In the genomic region with DNA sequence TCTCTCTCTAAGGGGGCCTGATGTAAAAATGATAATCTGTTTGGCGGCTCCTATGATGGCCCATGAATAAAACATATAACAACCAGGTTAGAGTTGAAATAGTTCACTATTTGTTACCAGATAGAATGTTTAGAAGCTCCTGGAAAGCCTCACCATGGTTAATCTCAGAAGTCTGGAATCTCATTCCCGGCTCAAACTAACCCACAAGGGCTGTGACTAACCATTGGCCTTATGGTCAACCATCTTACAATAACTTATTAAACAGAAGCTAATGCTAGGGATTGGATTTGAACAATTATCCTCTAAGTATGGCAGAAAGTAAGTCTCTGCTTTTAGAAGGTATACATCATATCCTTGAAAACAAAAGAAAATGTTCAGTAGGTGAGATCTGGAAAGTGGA, we compare ENCODE assay signal across 29 cellular contexts.
"Had no signal": no experiment of that assay in that cellular context is flagged by ENCODE, and none has a peak within 500 bp of the region (broad histone marks: within the 10 kb centered on the region; RNA-seq: fewer than 3 reads in every experiment).

No MANE protein-coding gene starts in this region.

- H3K9me3 Mint-ChIP-seq: activated naive CD8-positive, alpha-beta T cell treated with anti-CD3 and anti-CD28 coated beads, Interleukin-2, amount 10 ng/mL, durations not matched to agents 7 days and 5 days had no signal

- DNase-seq: activated CD4-positive, alpha-beta T cell treated with anti-CD3 and anti-CD28 coated beads for 4 hours; activated CD8-positive, alpha-beta memory T cell treated with anti-CD3 and anti-CD28 coated beads, Interleukin-2, amount 50 U/mL, for 48 hours; activated CD8-positive, alpha-beta T cell treated with anti-CD3 and anti-CD28 coated beads, Interleukin-2, amount 10 ng/mL, durations not matched to agents 7 days and 5 days; activated naive CD4-positive, alpha-beta T cell treated with anti-CD3 and anti-CD28 coated beads, Interleukin-2, amount 50 U/mL, for 16 hours; activated naive CD8-positive, alpha-beta T cell treated with anti-CD3 and anti-CD28 coated beads, Interleukin-2, amount 10 ng/mL, durations not matched to agents 7 days and 5 days; activated T-cell treated with anti-CD3 and anti-CD28 coated beads, Interleukin-2, amount 50 U/mL, for 1 hour; adrenal gland; aorta; brain microvascular endothelial cell; Karpas-422; NCI-H1105 treated with DMSO at 0.1 percent for 48 hours; NCI-H1436 treated with DMSO at 0.1 percent for 48 hours; NCI-H187 treated with DMSO at 0.1 percent for 48 hours; NCI-H2107; NCI-H2171 treated with DMSO at 0.1 percent for 48 hours; NCI-H226; NCI-H526; NCI-H774; NK-92 treated with Interleukin-12 subunit alpha and Interleukin-12 subunit beta, amount 100 ng/mL, for 24 hours; OCI-M1; RPMI8226; T-cell; T-helper 2 cell; T1000 had no signal

- H3K27me3 Mint-ChIP-seq: activated naive CD8-positive, alpha-beta T cell treated with anti-CD3 and anti-CD28 coated beads, Interleukin-2, amount 10 ng/mL, durations not matched to agents 7 days and 5 days; T-cell had no signal

- H3K4me3 Mint-ChIP-seq: activated CD8-positive, alpha-beta T cell treated with anti-CD3 and anti-CD28 coated beads, Interleukin-2, amount 10 ng/mL, durations not matched to agents 7 days and 5 days; activated naive CD8-positive, alpha-beta T cell treated with anti-CD3 and anti-CD28 coated beads, Interleukin-2, amount 10 ng/mL, durations not matched to agents 7 days and 5 days; T-cell had no signal

- H3K36me3 Mint-ChIP-seq: activated naive CD8-positive, alpha-beta T cell treated with anti-CD3 and anti-CD28 coated beads, Interleukin-2, amount 10 ng/mL, durations not matched to agents 7 days and 5 days; T-cell had no signal

- H3K9me3 ChIP-seq: adrenal gland had no signal

- H3K4me3 ChIP-seq: adrenal gland, cardiac muscle cell, SK-N-MC had no signal

- H3K4me1 Mint-ChIP-seq: activated naive CD8-positive, alpha-beta T cell treated with anti-CD3 and anti-CD28 coated beads, Interleukin-2, amount 10 ng/mL, durations not matched to agents 7 days and 5 days; T-cell had no signal

- H3K27me3 ChIP-seq: adrenal gland, brain microvascular endothelial cell, cardiac muscle cell had no signal

- H3K36me3 ChIP-seq: adrenal gland, brain microvascular endothelial cell, cardiac muscle cell had no signal

- ATAC-seq: activated CD8-positive, alpha-beta T cell treated with anti-CD3 and anti-CD28 coated beads, Interleukin-2, amount 10 ng/mL, durations not matched to agents 7 days and 5 days; Panc1; Right ventricle myocardium inferior; T-cell had no signal

- H3K27ac ChIP-seq: adrenal gland, brain microvascular endothelial cell, cardiac muscle cell, SK-N-MC, VCaP had no signal

- H3K27ac Mint-ChIP-seq: activated CD8-positive, alpha-beta T cell treated with anti-CD3 and anti-CD28 coated beads, Interleukin-2, amount 10 ng/mL, durations not matched to agents 7 days and 5 days; activated naive CD8-positive, alpha-beta T cell treated with anti-CD3 and anti-CD28 coated beads, Interleukin-2, amount 10 ng/mL, durations not matched to agents 7 days and 5 days; T-cell had no signal
